In genomic region chr3:45131201-45131600, GRCh38 we compare ENCODE assay signal across 19 cellular contexts. TPM values are rescaled to one million over a fixed set of nuclear protein-coding genes. Genes with fewer than 3 reads are reported as not detected.
DNase-seq lines count a peak whose midpoint lies in the region; ATAC-seq and TF ChIP-seq lines count a peak whose summit lies in the region.
"Had no signal": no experiment of that assay in that cellular context is flagged by ENCODE, and none has a peak within 500 bp of the region (broad histone marks: within the 10 kb centered on the region; RNA-seq: fewer than 3 reads in every experiment).

No MANE protein-coding gene starts in this region.

- H3K27ac ChIP-seq in PC-3 (ENCODE audit: low read length) (peak overlapping the region; percentile 93), epithelial cell of prostate (peak overlapping the region; percentile 100), heart right ventricle (no peak overlapping the region)
- H3K27ac ChIP-seq: Peyer's patch had no signal

- H3K9me3 ChIP-seq in PC-3 (ENCODE audit: low read length) (no peaks in the 10 kb centered on the region), heart right ventricle (no peaks in the 10 kb centered on the region)
- H3K9me3 ChIP-seq: Peyer's patch, SK-N-SH had no signal

- peaks cover 95% of the 10 kb centered on the region for H3K79me2 ChIP-seq in PC-3 (ENCODE audit: low read length)

- no peak overlapping the region for H3K4me3 ChIP-seq in AG10803 (ENCODE audit: low read length)
- no peak overlapping the region for H3K4me3 ChIP-seq in PC-3 (ENCODE audit: low read length)
- no peak overlapping the region for H3K4me3 ChIP-seq in heart right ventricle
- H3K4me3 ChIP-seq: Peyer's patch had no signal

- H2AFZ ChIP-seq in PC-3 (ENCODE audit: low read length), result no peak overlapping the region

- no peaks in the 10 kb centered on the region for H3K36me3 Mint-ChIP-seq in mesothelial cell of epicardium
- peaks cover 9% of the 10 kb centered on the region for H3K36me3 Mint-ChIP-seq in activated CD8-positive, alpha-beta T cell treated with anti-CD3 and anti-CD28 coated beads, Interleukin-2, amount 10 ng/mL, durations not matched to agents 7 days and 5 days (ENCODE audit: low read depth)

- H3K9me3 Mint-ChIP-seq in mesothelial cell of epicardium, result no peaks in the 10 kb centered on the region
- no peaks in the 10 kb centered on the region for H3K9me3 Mint-ChIP-seq in activated CD8-positive, alpha-beta T cell treated with anti-CD3 and anti-CD28 coated beads, Interleukin-2, amount 10 ng/mL, durations not matched to agents 7 days and 5 days (ENCODE audit: insufficient read depth)

- no peak for ATAC-seq in PC-3
- ATAC-seq in activated CD8-positive, alpha-beta T cell treated with anti-CD3 and anti-CD28 coated beads, Interleukin-2, amount 10 ng/mL, durations not matched to agents 7 days and 5 days, result no peak
- ATAC-seq in heart right ventricle, result no peak
- ATAC-seq in HG03439 (IDR thresholded peaks at IDR 0.05; ENCODE audit: unreplicated experiment), result no peak

- H3F3A ChIP-seq in PC-3 (ENCODE audit: low read length, unreplicated experiment), result peaks cover 10% of the 10 kb centered on the region

- H3K9ac ChIP-seq in PC-3 (ENCODE audit: low read length), result no peak overlapping the region
- H3K9ac ChIP-seq: SK-N-SH had no signal

- peak; percentile 51 for DNase-seq in AG10803 (ENCODE audit: low read depth)
- no peak for DNase-seq in PC-3
- DNase-seq in epithelial cell of prostate (ENCODE audit: low read depth, low spot score), result no peak
- peak; percentile 51 for DNase-seq in iris pigment epithelial cell (ENCODE audit: low read depth)
- no peak for DNase-seq in mesothelial cell of epicardium (ENCODE audit: low spot score in 2 of 2, unreplicated experiment in 2 of 2)
- no peak for DNase-seq in activated CD8-positive, alpha-beta T cell treated with anti-CD3 and anti-CD28 coated beads, Interleukin-2, amount 10 ng/mL, durations not matched to agents 7 days and 5 days
- no peak for DNase-seq in heart right ventricle
- DNase-seq: AML-193, DMS 273 treated with DMSO at 0.1 percent for 48 hours, KG1, NCI-H1092, NCI-H146, NCI-H2081, NCI-H510A treated with DMSO at 0.1 percent for 48 hours, Peyer's patch, SHP77, SK-N-SH had no signal

- no peaks in the 10 kb centered on the region for H4K20me1 ChIP-seq in PC-3 (ENCODE audit: low read length)

- 84 to 88% methylated on average over 2 of the region's 2 CpGs for WGBS in heart right ventricle, 2 donors

- H3K27me3 Mint-ChIP-seq in mesothelial cell of epicardium (ENCODE audit: low read depth), result no peaks in the 10 kb centered on the region
- peaks cover 4% of the 10 kb centered on the region for H3K27me3 Mint-ChIP-seq in activated CD8-positive, alpha-beta T cell treated with anti-CD3 and anti-CD28 coated beads, Interleukin-2, amount 10 ng/mL, durations not matched to agents 7 days and 5 days (ENCODE audit: low read depth)

- H3K27ac Mint-ChIP-seq in mesothelial cell of epicardium, result no peak overlapping the region
- H3K27ac Mint-ChIP-seq in activated CD8-positive, alpha-beta T cell treated with anti-CD3 and anti-CD28 coated beads, Interleukin-2, amount 10 ng/mL, durations not matched to agents 7 days and 5 days, result no peak overlapping the region

- no peak for TF ChIP-seq CTCF in AG10803 (conservative IDR thresholded peaks at IDR 0.05; ENCODE audit: low read length)
- no peak for TF ChIP-seq CTCF in PC-3 (conservative IDR thresholded peaks at IDR 0.05; ENCODE audit: low read depth, low read length)
- TF ChIP-seq CTCF in mesothelial cell of epicardium (IDR thresholded peaks at IDR 0.05; ENCODE audit: unreplicated experiment), result no peak
- no peak for TF ChIP-seq CTCF in heart right ventricle (IDR thresholded peaks at IDR 0.05)

- intact Hi-C loops in PC-3 (cut with micrococcal nuclease), result no loop called here
- intact Hi-C loops in heart right ventricle (cut with DNase I), result no loop called here

- no peak overlapping the region for H3K4me3 Mint-ChIP-seq in mesothelial cell of epicardium
- no peak overlapping the region for H3K4me3 Mint-ChIP-seq in activated CD8-positive, alpha-beta T cell treated with anti-CD3 and anti-CD28 coated beads, Interleukin-2, amount 10 ng/mL, durations not matched to agents 7 days and 5 days
- H3K4me3 Mint-ChIP-seq: CD14-positive monocyte had no signal

- H3K9me2 ChIP-seq in PC-3 (replicated peaks; ENCODE audit: low read length), result no peaks in the 10 kb centered on the region
- H3K9me2 ChIP-seq: SK-N-SH had no signal

- CTCF ChIA-PET in PC-3 (lab: Charles Lee), result no interaction called here
- CTCF ChIA-PET in activated CD8-positive, alpha-beta T cell treated with anti-CD3 and anti-CD28 coated beads, Interleukin-2, amount 10 ng/mL, durations not matched to agents 7 days and 5 days (lab: Charles Lee), result interaction anchor here (1.3 kb wide), 1 partner anchor 90 kb away, joined by 3 read pairs; no protein-coding TSS in a partner anchor

- POLR2A ChIA-PET in PC-3 (lab: Charles Lee; ENCODE audit: unreplicated experiment), result interaction anchor here (1.0 kb wide), 1 partner anchor 15 kb away, joined by 6 read pairs; the partner anchor contains the start of gene CDCP1
- POLR2A ChIA-PET in activated CD8-positive, alpha-beta T cell treated with anti-CD3 and anti-CD28 coated beads, Interleukin-2, amount 10 ng/mL, durations not matched to agents 7 days and 5 days (lab: Charles Lee), result no interaction called here

- H3K4me2 ChIP-seq in PC-3 (ENCODE audit: low read length), result no peak overlapping the region
- H3K4me2 ChIP-seq: SK-N-SH had no signal

- no peaks in the 10 kb centered on the region for H3K27me3 ChIP-seq in PC-3 (ENCODE audit: low read length)
- no peaks in the 10 kb centered on the region for H3K27me3 ChIP-seq in heart right ventricle
- H3K27me3 ChIP-seq: Peyer's patch had no signal

- H3K4me1 Mint-ChIP-seq in mesothelial cell of epicardium, result peaks cover 2% of the 10 kb centered on the region
- H3K4me1 Mint-ChIP-seq in activated CD8-positive, alpha-beta T cell treated with anti-CD3 and anti-CD28 coated beads, Interleukin-2, amount 10 ng/mL, durations not matched to agents 7 days and 5 days (ENCODE audit: low read depth), result peaks cover 24% of the 10 kb centered on the region

- H3K4me1 ChIP-seq in PC-3 (ENCODE audit: insufficient read depth, low read length) (peaks cover 78% of the 10 kb centered on the region), heart right ventricle (peaks cover 0 to 31% (median 0%) of the 10 kb centered on the region in 9 donors)

- H3K36me3 ChIP-seq in PC-3 (ENCODE audit: low read depth, low read length) (peaks cover 53% of the 10 kb centered on the region), heart right ventricle (no peaks in the 10 kb centered on the region)
- H3K36me3 ChIP-seq: Peyer's patch had no signal

- BruUV-seq in PC-3 (replicated peaks; lab: Mats Ljungman, UMichigan), result no TSS peak

RNA-seq across cellular contexts. Expression of gene CDCP1, which starts 15.0 kb away (rescaled TPM):
- total RNA-seq in PC-3 (2014; rRNA removed) (120 and 124 TPM in 2 replicates), mesothelial cell of epicardium (1.3 to 1.4 TPM (median 1.3 TPM) in 3 replicates), heart right ventricle (1 to 10 TPM in 1 of 10 donors, under 1 TPM in 9; 0.15 to 2.8 (median 0.23) TPM)
- 10 to 100 TPM; 16.4 to 17.7 TPM for total RNA-seq in activated CD8-positive, alpha-beta T cell treated with anti-CD3 and anti-CD28 coated beads, Interleukin-2, amount 10 ng/mL, durations not matched to agents 7 days and 5 days
- polyA plus RNA-seq in heart right ventricle, result under 1 TPM; 0.37 to 0.52 TPM

Comparison
In these comparisons a context has a peak if more than half of its experiments do, and no peak if none do; other contexts are left out.
1. DNase-seq: peak in AG10803 (single experiment) and iris pigment epithelial cell (single experiment); none in PC-3 (single experiment), epithelial cell of prostate (single experiment), mesothelial cell of epicardium (0 of 2), activated CD8-positive, alpha-beta T cell treated with anti-CD3 and anti-CD28 coated beads, Interleukin-2, amount 10 ng/mL, durations not matched to agents 7 days and 5 days (single experiment) and heart right ventricle (0 of 2).
2. H3K27ac ChIP-seq: peak in PC-3 (single experiment) and epithelial cell of prostate (single experiment); none in heart right ventricle (0 of 10).